ENCODE assay signal across 23 cellular contexts in genomic region chr1:43346636-43347035, GRCh38. TPM values are rescaled to one million over a fixed set of nuclear protein-coding genes. Genes with fewer than 3 reads are reported as not detected.
DNase-seq lines count a peak whose midpoint lies in the region; ATAC-seq, FAIRE-seq and TF ChIP-seq lines count a peak whose summit lies in the region.
"Had no signal": no experiment of that assay in that cellular context is flagged by ENCODE, and none has a peak within 500 bp of the region (broad histone marks: within the 10 kb centered on the region; RNA-seq: fewer than 3 reads in every experiment).

No MANE protein-coding gene starts in this region.

- peak overlapping the region; percentile 77 for H3K27ac ChIP-seq in subcutaneous abdominal adipose tissue (ENCODE audit: low read depth, low read length)
- H3K27ac ChIP-seq: HL-60, RWPE1, SK-N-MC had no signal

- peak overlapping the region in 1 of 5 donors; percentile 45 for H3K9ac ChIP-seq in subcutaneous abdominal adipose tissue (ENCODE audit: low read length in 5 of 5)

- no peak for DNase-seq in T-helper 17 cell
- no peak for DNase-seq in central memory CD8-positive, alpha-beta T cell (ENCODE audit: low spot score in 2 of 2)
- no peak for DNase-seq in memory B cell (ENCODE audit: low spot score in 2 of 2)
- DNase-seq in middle frontal gyrus (ENCODE audit: extremely low spot score, low spot score): no peak
- DNase-seq in D721Med (ENCODE audit: insufficient read length, low spot score): no peak
- DNase-seq in activated CD8-positive, alpha-beta memory T cell treated with anti-CD3 and anti-CD28 coated beads for 24 hours: no peak
- DNase-seq: C1 segment of cervical spinal cord; CD4-positive, alpha-beta memory T cell; COR-L47; NCI-H1048; NCI-H1417; NCI-H1694; NCI-H2029 treated with DMSO at 0.1 percent for 48 hours; NCI-H526 treated with DMSO at 0.1 percent for 48 hours; SIG-M5 had no signal

- H3K4me3 ChIP-seq in subcutaneous abdominal adipose tissue (ENCODE audit: low read depth in 1 of 5, low read length in 5 of 5): no peak overlapping the region
- H3K4me3 ChIP-seq: SK-N-MC had no signal

- no peaks in the 10 kb centered on the region for H3K27me3 ChIP-seq in subcutaneous abdominal adipose tissue (ENCODE audit: control insufficient read depth in 5 of 5, insufficient read depth in 4 of 5, low read length in 5 of 5)

- no peaks in the 10 kb centered on the region for H3K36me3 ChIP-seq in subcutaneous abdominal adipose tissue (ENCODE audit: control insufficient read depth in 5 of 5, insufficient read depth in 5 of 5, low read length in 5 of 5)

- H3K9me3 ChIP-seq in T-helper 17 cell (ENCODE audit: control insufficient read depth, low read length, poor library complexity, severe bottlenecking) (no peaks in the 10 kb centered on the region), subcutaneous abdominal adipose tissue (ENCODE audit: control insufficient read depth in 5 of 5, low read length in 5 of 5) (no peaks in the 10 kb centered on the region)

- no peak overlapping the region for H3K4me3 Mint-ChIP-seq in T-helper 17 cell
- no peak overlapping the region for H3K4me3 Mint-ChIP-seq in central memory CD8-positive, alpha-beta T cell
- no peak overlapping the region for H3K4me3 Mint-ChIP-seq in memory B cell
- H3K4me3 Mint-ChIP-seq: CD4-positive, alpha-beta memory T cell had no signal

- TF ChIP-seq CTCF in D721Med (IDR thresholded peaks at IDR 0.05; ENCODE audit: insufficient read depth, missing control alignments): no peak

- H3K4me1 Mint-ChIP-seq in T-helper 17 cell (peaks cover 23% of the 10 kb centered on the region), memory B cell (peaks cover 7% of the 10 kb centered on the region)
- peaks cover 10% of the 10 kb centered on the region for H3K4me1 Mint-ChIP-seq in central memory CD8-positive, alpha-beta T cell

- FAIRE-seq in D721Med (lab: Jason Lieb, UNC): no peak
- FAIRE-seq: G401.6, H54 had no signal

- peaks cover 0 to 35% (median 28%) of the 10 kb centered on the region in 5 donors for H3K4me1 ChIP-seq in subcutaneous abdominal adipose tissue (ENCODE audit: control insufficient read depth in 5 of 5, insufficient read depth in 5 of 5, low read length in 5 of 5)

- H3K9me3 Mint-ChIP-seq in central memory CD8-positive, alpha-beta T cell: no peaks in the 10 kb centered on the region
- H3K9me3 Mint-ChIP-seq in memory B cell: no peaks in the 10 kb centered on the region
- H3K9me3 Mint-ChIP-seq: CD4-positive, alpha-beta memory T cell had no signal

- ATAC-seq in T-helper 17 cell (no peak), memory B cell (ENCODE audit: low read depth) (no peak)
- no peak for ATAC-seq in central memory CD8-positive, alpha-beta T cell (replicated peaks; ENCODE audit: extremely low read depth, poor library complexity, severe bottlenecking)

- H3K27ac Mint-ChIP-seq in T-helper 17 cell (peak overlapping the region; percentile 67), memory B cell (peak overlapping the region; percentile 51)
- peak overlapping the region; percentile 48 for H3K27ac Mint-ChIP-seq in central memory CD8-positive, alpha-beta T cell (ENCODE audit: low read depth)

- H3K36me3 Mint-ChIP-seq in T-helper 17 cell (ENCODE audit: low read depth) (peaks cover 3% of the 10 kb centered on the region), memory B cell (peaks cover 3% of the 10 kb centered on the region)
- H3K36me3 Mint-ChIP-seq in central memory CD8-positive, alpha-beta T cell (ENCODE audit: insufficient read depth): peaks cover 2% of the 10 kb centered on the region
- H3K36me3 Mint-ChIP-seq: CD4-positive, alpha-beta memory T cell had no signal

- H3K27me3 Mint-ChIP-seq in T-helper 17 cell: peaks cover 5% of the 10 kb centered on the region
- no peaks in the 10 kb centered on the region for H3K27me3 Mint-ChIP-seq in central memory CD8-positive, alpha-beta T cell
- peaks cover 2% of the 10 kb centered on the region for H3K27me3 Mint-ChIP-seq in memory B cell

RNA-seq across cellular contexts. Expression of gene MPL, which starts 9.0 kb away (rescaled TPM):
- 10 to 100 TPM in 1 of 2 donors, under 1 TPM in 1; 0.94 to 16.6 TPM for total RNA-seq in T-helper 17 cell
- total RNA-seq: A673; CD4-positive, alpha-beta memory T cell; NCI-H460 had no signal

RNA-seq across cellular contexts. Expression of gene CDC20, which starts 12.1 kb away (rescaled TPM):
- total RNA-seq in T-helper 17 cell: under 1 TPM; 0.65 to 0.97 TPM

RNA-seq across cellular contexts. Expression of gene ELOVL1, which starts 21.2 kb away (rescaled TPM):
- 10 to 100 TPM; 32.3 to 36.9 TPM for total RNA-seq in T-helper 17 cell

RNA-seq across cellular contexts. Expression of gene MED8, which starts 43.0 kb away (rescaled TPM):
- total RNA-seq in T-helper 17 cell: 10 to 100 TPM; 13.7 to 16.4 TPM

RNA-seq across cellular contexts. Expression of gene SZT2, which starts 43.1 kb away (rescaled TPM):
- total RNA-seq in T-helper 17 cell: 10 to 100 TPM; 87.0 to 92.1 TPM
